8 cellular contexts compared by ENCODE assay signal in genomic region chr17:67289174-67289876, GRCh38. TPM values are rescaled to one million over a fixed set of nuclear protein-coding genes. Genes with fewer than 3 reads are reported as not detected.
DNase-seq lines count a peak whose midpoint lies in the region; ATAC-seq, FAIRE-seq and TF ChIP-seq lines count a peak whose summit lies in the region.

No MANE protein-coding gene starts in this region.

- H3K27ac Mint-ChIP-seq in astrocyte (ENCODE audit: unreplicated experiment), result no peak overlapping the region

- H3K4me1 ChIP-seq in DOHH2 (ENCODE audit: control insufficient read depth, low read length) (peaks cover 13% of the 10 kb centered on the region), astrocyte (ENCODE audit: insufficient read depth, low read length) (no peaks in the 10 kb centered on the region), right atrium auricular region (peaks cover 0 to 25% of the 10 kb centered on the region in 2 donors)

- H3K9me3 ChIP-seq in DOHH2 (ENCODE audit: control insufficient read depth, insufficient read depth, low read length) (no peaks in the 10 kb centered on the region), astrocyte (ENCODE audit: insufficient read depth, low read depth, low read length) (no peaks in the 10 kb centered on the region), right atrium auricular region (no peaks in the 10 kb centered on the region)

- H3K36me3 Mint-ChIP-seq in astrocyte (ENCODE audit: low read depth, unreplicated experiment), result no peaks in the 10 kb centered on the region

- H4K20me1 ChIP-seq in DOHH2 (ENCODE audit: control insufficient read depth, insufficient read depth, low read depth, low read length) (no peaks in the 10 kb centered on the region), astrocyte (ENCODE audit: insufficient read depth, low read length) (no peaks in the 10 kb centered on the region)

- H3K9ac ChIP-seq in astrocyte (ENCODE audit: low read length), result no peak overlapping the region

- intact Hi-C loops in sciatic nerve (cut with DNase I), result no loop called here

- H3K27me3 Mint-ChIP-seq in astrocyte (ENCODE audit: low read depth, unreplicated experiment), result peaks cover 2% of the 10 kb centered on the region

- peak overlapping the region; percentile 67 for H2AFZ ChIP-seq in astrocyte (ENCODE audit: low read depth, low read length)

- no peak for TF ChIP-seq CTCF in DOHH2 (IDR thresholded peaks at IDR 0.05; ENCODE audit: low read depth, low read length, poor library complexity, severe bottlenecking)
- no peak for TF ChIP-seq CTCF in astrocyte (IDR thresholded peaks at IDR 0.05; ENCODE audit: insufficient read depth, low read depth, low read length)
- TF ChIP-seq CTCF in right atrium auricular region (IDR thresholded peaks at IDR 0.05), result no peak

- H3F3A ChIP-seq in DOHH2 (ENCODE audit: control insufficient read depth, insufficient read depth), result no peaks in the 10 kb centered on the region

- no peaks in the 10 kb centered on the region for H3K36me3 ChIP-seq in DOHH2 (ENCODE audit: control insufficient read depth, low read length)
- H3K36me3 ChIP-seq in astrocyte (ENCODE audit: insufficient read depth, low read length), result no peaks in the 10 kb centered on the region
- no peaks in the 10 kb centered on the region for H3K36me3 ChIP-seq in right atrium auricular region

- no peak overlapping the region for H3K4me3 Mint-ChIP-seq in astrocyte (ENCODE audit: unreplicated experiment)

- no peaks in the 10 kb centered on the region for H3K27me3 ChIP-seq in DOHH2 (ENCODE audit: control insufficient read depth, low read length)
- no peaks in the 10 kb centered on the region for H3K27me3 ChIP-seq in astrocyte (ENCODE audit: insufficient read depth, low read length)
- no peaks in the 10 kb centered on the region for H3K27me3 ChIP-seq in right atrium auricular region

- no peaks in the 10 kb centered on the region for H3K79me2 ChIP-seq in DOHH2 (ENCODE audit: control insufficient read depth, low read length)
- H3K79me2 ChIP-seq in astrocyte (ENCODE audit: insufficient read depth, low read length), result no peaks in the 10 kb centered on the region

- DNase-seq in astrocyte (ENCODE audit: low read depth), result peak; percentile 58
- peak; percentile 83 for DNase-seq in right atrium auricular region (ENCODE audit: low spot score)
- DNase-seq in sciatic nerve (ENCODE audit: low spot score), result peak; percentile 92
- no peak for DNase-seq in HuH-7.5 (ENCODE audit: low spot score)
- no peak for DNase-seq in stimulated activated naive CD8-positive, alpha-beta T cell treated with anti-CD3 and anti-CD28 coated beads, Interleukin-15, Interleukin-2, amounts not matched to agents 100 U/mL and 50 U/mL, for 24 hours
- no peak for DNase-seq in HT-29 (ENCODE audit: low spot score)
- DNase-seq in kidney glomerular epithelial cell (lab: John Stamatoyannopoulos, UW), result no peak

- no peak for FAIRE-seq in astrocyte (lab: Jason Lieb, UNC)

- H3K9me3 Mint-ChIP-seq in astrocyte (ENCODE audit: unreplicated experiment), result no peaks in the 10 kb centered on the region

- peak; percentile 97 for ATAC-seq in sciatic nerve
- ATAC-seq in stimulated activated naive CD8-positive, alpha-beta T cell treated with anti-CD3 and anti-CD28 coated beads, Interleukin-15, Interleukin-2, amounts not matched to agents 100 U/mL and 50 U/mL, for 24 hours, result no peak

- H3K4me3 ChIP-seq in DOHH2 (ENCODE audit: low read length) (no peak overlapping the region), astrocyte (ENCODE audit: insufficient read depth, low read depth, low read length) (peak overlapping the region; percentile 13), right atrium auricular region (no peak overlapping the region)

- H3K27ac ChIP-seq in DOHH2 (ENCODE audit: low read depth, low read length) (no peak overlapping the region), astrocyte (ENCODE audit: low read depth, low read length) (no peak overlapping the region), right atrium auricular region (no peak overlapping the region)

- no peaks in the 10 kb centered on the region for H3K9me2 ChIP-seq in DOHH2 (replicated peaks; ENCODE audit: control insufficient read depth, low read length)

- H3K4me2 ChIP-seq in DOHH2 (ENCODE audit: low read length), result peak overlapping the region; percentile 48
- peak overlapping the region; percentile 75 for H3K4me2 ChIP-seq in astrocyte (ENCODE audit: low read length)

- H3K4me1 Mint-ChIP-seq in astrocyte (ENCODE audit: low read depth, unreplicated experiment), result no peaks in the 10 kb centered on the region

RNA-seq across cellular contexts. Expression of gene HELZ, which starts 44.3 kb away (rescaled TPM):
- total RNA-seq in astrocyte, result 51.2 and 53.4 TPM in 2 replicates
- 10 to 100 TPM; 25.2 to 29.1 TPM for total RNA-seq in right atrium auricular region
- 86.0 TPM for total RNA-seq in sciatic nerve
- total RNA-seq in HT-29 (2014; rRNA removed; shearing (Covaris generic)), result 18.2 and 22.9 TPM in 2 replicates

Comparison
In these comparisons a context has a peak if more than half of its experiments do, and no peak if none do; other contexts are left out.
1. DNase-seq: peak in astrocyte (single experiment), right atrium auricular region (single experiment) and sciatic nerve (single experiment); none in HuH-7.5 (single experiment), stimulated activated naive CD8-positive, alpha-beta T cell treated with anti-CD3 and anti-CD28 coated beads, Interleukin-15, Interleukin-2, amounts not matched to agents 100 U/mL and 50 U/mL, for 24 hours (single experiment), HT-29 (single experiment) and kidney glomerular epithelial cell (single experiment).